14 cellular contexts compared by ENCODE assay signal in genomic region chr7:55071411-55072188, GRCh38. TPM values are rescaled to one million over a fixed set of nuclear protein-coding genes. Genes with fewer than 3 reads are reported as not detected.
DNase-seq lines count a peak whose midpoint lies in the region; ATAC-seq and TF ChIP-seq lines count a peak whose summit lies in the region.
"Had no signal": no experiment of that assay in that cellular context is flagged by ENCODE, and none has a peak within 500 bp of the region (broad histone marks: within the 10 kb centered on the region; RNA-seq: fewer than 3 reads in every experiment).

No MANE protein-coding gene starts in this region.

- intact Hi-C loops in Panc1 (cut with micrococcal nuclease; ENCODE audit: unreplicated experiment) (loop anchor here (5.0 kb wide), 1 partner anchor 49 kb away; no protein-coding TSS in a partner anchor), esophagus squamous epithelium (cut with DNase I) (no loop called here)

- H3K4me3 ChIP-seq in Panc1 (ENCODE audit: low read depth in 2 of 2, low read length in 2 of 2) (no peak overlapping the region), esophagus squamous epithelium (no peak overlapping the region)
- H3K4me3 ChIP-seq: neural progenitor cell had no signal

- H3K4me3 Mint-ChIP-seq in type B pancreatic cell, result no peak overlapping the region
- H3K4me3 Mint-ChIP-seq: activated CD4-positive, alpha-beta memory T cell treated with anti-CD3 and anti-CD28 coated beads for 36 hours; neural progenitor cell had no signal

- TF ChIP-seq POLR2A in esophagus squamous epithelium (IDR thresholded peaks at IDR 0.05), result no peak

- H3K27ac Mint-ChIP-seq in type B pancreatic cell, result peak overlapping the region; percentile 17
- H3K27ac Mint-ChIP-seq: activated CD4-positive, alpha-beta memory T cell treated with anti-CD3 and anti-CD28 coated beads for 36 hours; neural progenitor cell had no signal

- DNase-seq in Panc1 (ENCODE audit: low read depth, low spot score) (no peak), esophagus squamous epithelium (lab: John Stamatoyannopoulos, UW) (no peak), myocyte (ENCODE audit: low read depth) (peak; percentile 68), type B pancreatic cell (ENCODE audit: extremely low spot score, unreplicated experiment) (no peak), HuH-7 (ENCODE audit: low spot score) (no peak), inferior parietal cortex (ENCODE audit: extremely low spot score) (no peak), NOMO-1 treated with DMSO at 0.1 percent for 48 hours (lab: John Stamatoyannopoulos, UW; ENCODE audit: unreplicated experiment) (no peak)
- DNase-seq: activated CD4-positive, alpha-beta memory T cell treated with anti-CD3 and anti-CD28 coated beads for 36 hours; activated naive CD4-positive, alpha-beta T cell; cortex of kidney; kidney glomerular epithelial cell; stimulated activated CD4-positive, alpha-beta T cell treated with anti-CD3 and anti-CD28 coated beads, Interleukin-1b, Interleukin-23, amount 100 ng/mL, for 48 hours; stimulated activated naive CD4-positive, alpha-beta T cell had no signal

- no peaks in the 10 kb centered on the region; the same call in 1 of the 2 replicates for H3K36me3 ChIP-seq in Panc1 (ENCODE audit: control insufficient read depth, insufficient read depth, low read length)
- H3K36me3 ChIP-seq in esophagus squamous epithelium, result peaks cover 0 to 24% (median 0%) of the 10 kb centered on the region in 3 donors
- H3K36me3 ChIP-seq: neural progenitor cell had no signal

- no peak for ATAC-seq in Panc1

- no peaks in the 10 kb centered on the region for H3K27me3 Mint-ChIP-seq in type B pancreatic cell

- H3K27ac ChIP-seq in Panc1 (ENCODE audit: low read length), result peak overlapping the region; percentile 100
- peak overlapping the region in 3 of 4 donors; percentile 75 to 91 (median 76) for H3K27ac ChIP-seq in esophagus squamous epithelium
- H3K27ac ChIP-seq: neural progenitor cell had no signal

- H3K9me3 ChIP-seq in Panc1 (ENCODE audit: control insufficient read depth, insufficient read depth, low read depth, low read length) (no peaks in the 10 kb centered on the region), esophagus squamous epithelium (no peaks in the 10 kb centered on the region)

- 59 to 70% methylated on average over 7 of the region's 7 CpGs for WGBS in esophagus squamous epithelium, 2 donors

- no peak for TF ChIP-seq CTCF in Panc1 (IDR thresholded peaks at IDR 0.05)
- no peak for TF ChIP-seq CTCF in esophagus squamous epithelium (IDR thresholded peaks at IDR 0.05)
- no peak for TF ChIP-seq CTCF in type B pancreatic cell (conservative IDR thresholded peaks at IDR 0.05)

- H3K27me3 ChIP-seq in Panc1 (ENCODE audit: control insufficient read depth, insufficient read depth, low read length), result no peaks in the 10 kb centered on the region
- no peaks in the 10 kb centered on the region for H3K27me3 ChIP-seq in esophagus squamous epithelium
- H3K27me3 ChIP-seq: neural progenitor cell had no signal

- peaks cover 44% of the 10 kb centered on the region for H3K4me1 Mint-ChIP-seq in type B pancreatic cell (ENCODE audit: unreplicated experiment)

- H3K4me1 ChIP-seq in Panc1 (ENCODE audit: control insufficient read depth, insufficient read depth, low read length) (peaks cover 97% of the 10 kb centered on the region), esophagus squamous epithelium (peaks cover 4 to 82% (median 42%) of the 10 kb centered on the region in 3 donors)

- no peaks in the 10 kb centered on the region for H3K9me3 Mint-ChIP-seq in type B pancreatic cell
- H3K9me3 Mint-ChIP-seq: activated CD4-positive, alpha-beta memory T cell treated with anti-CD3 and anti-CD28 coated beads for 36 hours; neural progenitor cell had no signal

- CTCF ChIA-PET in Panc1 (lab: Charles Lee), result no interaction called here

- no TSS peak for BruUV-seq in Panc1 (replicated peaks; lab: Mats Ljungman, UMichigan)

- peaks cover 8% of the 10 kb centered on the region for H3K36me3 Mint-ChIP-seq in type B pancreatic cell
- H3K36me3 Mint-ChIP-seq: activated CD4-positive, alpha-beta memory T cell treated with anti-CD3 and anti-CD28 coated beads for 36 hours; neural progenitor cell had no signal

- POLR2A ChIA-PET in Panc1 (lab: Charles Lee), result no interaction called here

- in situ Hi-C loops in Panc1 (cut with HindIII; ENCODE audit: low pct_unique_long_range_greater_than_20kb, low sequenced_read_pairs), result no loop called here

RNA-seq across cellular contexts. Expression of gene EGFR, which starts 52.8 kb away (rescaled TPM):
- total RNA-seq in Panc1 (2021; ENCODE audit: unreplicated experiment), result 156 TPM
- 68.6 TPM for polyA plus RNA-seq in Panc1 (2012; ENCODE audit: insufficient read length)
- 100 to 1,000 TPM in 1 of 4 donors, 10 to 100 TPM in 3; 66.1 to 108 (median 72.3) TPM for total RNA-seq in esophagus squamous epithelium
- total RNA-seq in myocyte, result 22.5 and 32.4 TPM in 2 replicates
- polyA plus RNA-seq in myocyte (2012), result 15.6 TPM
- total RNA-seq in type B pancreatic cell (ENCODE audit: low replicate concordance), result 44.6 and 56.5 TPM in 2 replicates
- total RNA-seq: activated CD4-positive, alpha-beta memory T cell treated with anti-CD3 and anti-CD28 coated beads for 36 hours had no signal
